ENCODE assay signal across 1 cellular context in genomic region chr1:26283226-26283853, GRCh38.
A peak's percentile ranks its signal among the peaks of the same experiment; 100 is the strongest.
TF ChIP-seq lines count a peak whose summit lies in the region.

No MANE protein-coding gene starts in this region.

TF ChIP-seq in K562, 482 proteins besides CTCF, POLR2A, EP300 and RAD21:
- TF ChIP-seq EGR1 (conservative IDR thresholded peaks at IDR 0.05) (0 out of 2 replicates have a peak, but pooled peaks have one; percentile 28), SMARCE1 (IDR thresholded peaks at IDR 0.05) (no peak), ATF1 (CRISPR knock-in tag; IDR thresholded peaks at IDR 0.05) (no peak), ATF1 (tag; IDR thresholded peaks at IDR 0.05) (no peak), SRF (CRISPR knock-in tag; IDR thresholded peaks at IDR 0.05) (peak in 1 of 2 experiments; percentile 35; a peak in 1 of 4 replicates), SUPT5H (IDR thresholded peaks at IDR 0.05) (peak; percentile 55; the same call in 1 of the 2 replicates), NFIC (IDR thresholded peaks at IDR 0.05) (peak; percentile 61)
- TF ChIP-seq, protein P1, sequence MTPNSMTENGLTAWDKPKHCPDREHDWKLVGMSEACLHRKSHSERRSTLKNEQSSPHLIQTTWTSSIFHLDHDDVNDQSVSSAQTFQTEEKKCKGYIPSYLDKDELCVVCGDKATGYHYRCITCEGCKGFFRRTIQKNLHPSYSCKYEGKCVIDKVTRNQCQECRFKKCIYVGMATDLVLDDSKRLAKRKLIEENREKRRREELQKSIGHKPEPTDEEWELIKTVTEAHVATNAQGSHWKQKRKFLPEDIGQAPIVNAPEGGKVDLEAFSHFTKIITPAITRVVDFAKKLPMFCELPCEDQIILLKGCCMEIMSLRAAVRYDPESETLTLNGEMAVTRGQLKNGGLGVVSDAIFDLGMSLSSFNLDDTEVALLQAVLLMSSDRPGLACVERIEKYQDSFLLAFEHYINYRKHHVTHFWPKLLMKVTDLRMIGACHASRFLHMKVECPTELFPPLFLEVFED (CRISPR knock-in tag; conservative IDR thresholded peaks at IDR 0.05), result 0 out of 2 replicates have a peak, but pooled peaks have one; percentile 6
TF ChIP-seq in K562: peak in this region for 5.
